12 cellular contexts compared by ENCODE assay signal in the genomic region with DNA sequence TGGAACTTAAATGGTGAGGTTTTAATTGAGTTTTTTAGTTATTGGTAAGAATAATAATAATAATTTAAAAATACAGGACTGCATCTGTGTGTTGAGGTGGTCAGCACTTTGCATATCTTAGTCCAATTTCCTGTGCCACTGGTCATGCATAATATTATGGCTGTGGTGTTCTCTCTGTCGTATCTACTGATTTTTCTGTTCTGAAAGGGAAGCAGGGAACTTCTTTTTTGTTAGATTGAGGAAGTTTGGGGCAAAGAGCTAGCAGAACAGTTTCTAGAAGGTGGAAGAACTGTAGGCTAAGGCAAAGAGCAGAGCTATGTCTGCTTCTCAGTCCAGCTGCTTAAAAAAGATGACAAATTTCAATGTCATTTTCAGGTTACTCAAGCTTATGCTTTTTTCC.
DNase-seq lines count a peak whose midpoint lies in the region; ATAC-seq, FAIRE-seq and TF ChIP-seq lines count a peak whose summit lies in the region.
"Had no signal": no experiment of that assay in that cellular context is flagged by ENCODE, and none has a peak within 500 bp of the region (broad histone marks: within the 10 kb centered on the region; RNA-seq: fewer than 3 reads in every experiment).

No MANE protein-coding gene starts in this region.

- FAIRE-seq in HepG2 (lab: Jason Lieb, UNC), result no peak
- FAIRE-seq in GM12878 (lab: Jason Lieb, UNC), result no peak
- no peak for FAIRE-seq in small intestine (lab: Jason Lieb, UNC)

- H3K27me3 ChIP-seq in right lobe of liver (no peaks in the 10 kb centered on the region), HepG2 (ENCODE audit: control insufficient read depth in 1 of 2, insufficient read depth in 2 of 2, low read length in 2 of 2) (no peaks in the 10 kb centered on the region), GM12878 (replicated peaks in 1 of 2; ENCODE audit: control insufficient read depth in 2 of 2, insufficient read depth in 2 of 2, low read length in 1 of 2) (no peaks in the 10 kb centered on the region), small intestine (ENCODE audit: control insufficient read depth in 2 of 2, insufficient read depth in 2 of 2, low read length in 2 of 2) (no peaks in the 10 kb centered on the region), mammary epithelial cell (ENCODE audit: insufficient read depth, low read length) (no peaks in the 10 kb centered on the region), ascending aorta (no peaks in the 10 kb centered on the region)

- DNase-seq in right lobe of liver, result no peak
- no peak for DNase-seq in HepG2 (ENCODE audit: low spot score)
- peak; percentile 57 for DNase-seq in KBM-7
- no peak for DNase-seq in GM12878 (ENCODE audit: low read depth, low spot score)
- no peak for DNase-seq in small intestine
- DNase-seq in mammary epithelial cell, result no peak
- no peak for DNase-seq in ascending aorta (ENCODE audit: low spot score in 2 of 2)
- DNase-seq: kidney glomerular epithelial cell; NCI-H69; stimulated activated CD4-positive, alpha-beta T cell treated with anti-CD3 and anti-CD28 coated beads, Interleukin-4, amount 100 ng/mL, for 4 hours had no signal

- SMC1A ChIA-PET in GM12878 (lab: Charles Lee; ENCODE audit: uncharacterized antibody, unreplicated experiment), result interaction anchor here (0.8 to 3.0 kb wide), 14 partner anchors 10 to 119 kb away, joined by 3 to 18 read pairs (median 3); no protein-coding TSS in a partner anchor

- H3K79me2 ChIP-seq in HepG2 (ENCODE audit: insufficient read depth, low read length) (peaks cover 40% of the 10 kb centered on the region), GM12878 (ENCODE audit: control insufficient read depth, insufficient read depth, low read length) (peaks cover 34% of the 10 kb centered on the region), mammary epithelial cell (ENCODE audit: insufficient read depth, low read length) (peaks cover 88% of the 10 kb centered on the region)

- TF ChIP-seq RAD21 in HepG2 (CRISPR knock-in tag; IDR thresholded peaks at IDR 0.05), result no peak
- TF ChIP-seq RAD21 in GM12878 (IDR thresholded peaks at IDR 0.05; ENCODE audit: insufficient read depth, low read depth, low read length), result no peak

- peaks cover 0 to 19% (median 11%) of the 10 kb centered on the region in 4 donors for H3K36me3 ChIP-seq in right lobe of liver
- H3K36me3 ChIP-seq in HepG2 (replicated peaks in 1 of 2; ENCODE audit: control insufficient read depth in 1 of 2, insufficient read depth in 2 of 2, low read length in 2 of 2), result peaks cover 17 to 60% of the 10 kb centered on the region in 2 experiments
- H3K36me3 ChIP-seq in GM12878 (ENCODE audit: control insufficient read depth in 2 of 2, insufficient read depth in 2 of 2, low read length in 1 of 2), result peaks cover 10 to 27% of the 10 kb centered on the region in 2 experiments
- H3K36me3 ChIP-seq in small intestine (ENCODE audit: control insufficient read depth in 2 of 2, insufficient read depth in 2 of 2, low read length in 2 of 2), result peaks cover 0 to 8% of the 10 kb centered on the region in 2 donors
- H3K36me3 ChIP-seq in mammary epithelial cell (ENCODE audit: insufficient read depth, low read length), result peaks cover 10% of the 10 kb centered on the region
- peaks cover 0 to 32% of the 10 kb centered on the region in 2 donors for H3K36me3 ChIP-seq in ascending aorta

- CTCF ChIA-PET in HepG2 (lab: Yijun Ruan, JAX; ENCODE audit: low intra/inter-chr PET ratio, low total read pairs) (no interaction called here), GM12878 (lab: Yijun Ruan, JAX) (interaction anchor here (0.8 to 1.7 kb wide), 11 partner anchors 11 to 160 kb away, joined by 3 to 6 read pairs (median 3); no protein-coding TSS in a partner anchor), mammary epithelial cell (lab: Charles Lee; ENCODE audit: low non-redundant PET) (no interaction called here)

- no peak overlapping the region for H3K4me2 ChIP-seq in HepG2 (ENCODE audit: low read depth, low read length)
- H3K4me2 ChIP-seq in GM12878 (ENCODE audit: control insufficient read depth, insufficient read depth), result no peak overlapping the region
- H3K4me2 ChIP-seq in mammary epithelial cell (ENCODE audit: insufficient read depth, low read depth, low read length), result no peak overlapping the region

- H3K4me1 ChIP-seq in right lobe of liver, result peaks cover 0 to 24% (median 3%) of the 10 kb centered on the region in 4 donors
- peaks cover 30% of the 10 kb centered on the region for H3K4me1 ChIP-seq in HepG2 (ENCODE audit: insufficient read depth, low read length)
- peaks cover 4% of the 10 kb centered on the region; the same call in 1 of the 2 replicates for H3K4me1 ChIP-seq in GM12878 (ENCODE audit: control insufficient read depth, insufficient read depth, low read length)
- peaks cover 0 to 4% of the 10 kb centered on the region in 2 donors for H3K4me1 ChIP-seq in small intestine (ENCODE audit: control insufficient read depth in 2 of 2, insufficient read depth in 1 of 2, low read depth in 1 of 2, low read length in 1 of 2)
- H3K4me1 ChIP-seq in mammary epithelial cell (ENCODE audit: insufficient read depth, low read length), result peaks cover 7% of the 10 kb centered on the region
- peaks cover 2 to 8% of the 10 kb centered on the region in 2 donors for H3K4me1 ChIP-seq in ascending aorta

- no peak overlapping the region for H3K9ac ChIP-seq in HepG2 (ENCODE audit: insufficient read depth, low read depth, low read length)
- no peak overlapping the region for H3K9ac ChIP-seq in GM12878 (ENCODE audit: control insufficient read depth, insufficient read depth, low read length)
- no peak overlapping the region for H3K9ac ChIP-seq in mammary epithelial cell (ENCODE audit: insufficient read depth, low read length)

- TF ChIP-seq POLR2A in right lobe of liver (IDR thresholded peaks at IDR 0.05) (no peak), HepG2 (IDR thresholded peaks at IDR 0.05; ENCODE audit: insufficient read depth in 1 of 2, low read depth in 2 of 2, low read length in 2 of 2) (no peak), GM12878 (IDR thresholded peaks at IDR 0.05; ENCODE audit: low read depth, low read length) (no peak)

- TF ChIP-seq CTCF in right lobe of liver (IDR thresholded peaks at IDR 0.05) (no peak), HepG2 (CRISPR knock-in tag; IDR thresholded peaks at IDR 0.05) (no peak), GM12878 (IDR thresholded peaks at IDR 0.05 in 2 of 3, conservative IDR thresholded peaks at IDR 0.05 in 1 of 3; ENCODE audit: control insufficient read depth in 2 of 3, extremely low read depth in 1 of 3, insufficient read depth in 1 of 3, low read depth in 3 of 3, low read length in 3 of 3) (no peak), mammary epithelial cell (conservative IDR thresholded peaks at IDR 0.05 in 1 of 2, IDR thresholded peaks at IDR 0.05 in 1 of 2; ENCODE audit: extremely low read depth in 1 of 2, insufficient read depth in 1 of 2, low read depth in 1 of 2, low read length in 2 of 2) (no peak), ascending aorta (IDR thresholded peaks at IDR 0.05) (no peak)

- POLR2A ChIA-PET in HepG2 (lab: Yijun Ruan, JAX), result no interaction called here
- POLR2A ChIA-PET in GM12878 (lab: Charles Lee), result interaction anchor here (2.4 kb wide), 1 partner anchor 102 kb away, joined by 5 read pairs; a partner anchor contains a TSS

- H4K20me1 ChIP-seq in HepG2 (ENCODE audit: insufficient read depth, low read length), result 0 out of 2 replicates have a peak, but pooled peaks cover 3% of the 10 kb centered on the region
- no peaks in the 10 kb centered on the region for H4K20me1 ChIP-seq in GM12878 (ENCODE audit: control insufficient read depth, insufficient read depth)
- H4K20me1 ChIP-seq in mammary epithelial cell (ENCODE audit: insufficient read depth, low read length), result no peaks in the 10 kb centered on the region

- H3K9me3 ChIP-seq in right lobe of liver, result no peaks in the 10 kb centered on the region
- H3K9me3 ChIP-seq in HepG2 (ENCODE audit: low read length), result no peaks in the 10 kb centered on the region
- H3K9me3 ChIP-seq in GM12878 (replicated peaks; ENCODE audit: control insufficient read depth, insufficient read depth, low read length), result no peaks in the 10 kb centered on the region
- H3K9me3 ChIP-seq in small intestine (ENCODE audit: control insufficient read depth, low read depth), result no peaks in the 10 kb centered on the region
- no peaks in the 10 kb centered on the region for H3K9me3 ChIP-seq in mammary epithelial cell (replicated peaks; ENCODE audit: insufficient read depth, low read length)
- H3K9me3 ChIP-seq in ascending aorta, result no peaks in the 10 kb centered on the region
- H3K9me3 ChIP-seq: thoracic aorta had no signal

- dilution Hi-C loops in mammary epithelial cell (cut with HindIII; ENCODE audit: low sequenced_read_pairs), result no loop called here

- in situ Hi-C loops in HepG2 (cut with HindIII; ENCODE audit: extremely low pct_ligation_motif_present, low pct_unique_long_range_greater_than_20kb), result no loop called here
- in situ Hi-C loops in KBM-7 (cut with MboI; ENCODE audit: low pct_unique_long_range_greater_than_20kb, low sequenced_read_pairs), result no loop called here
- in situ Hi-C loops in GM12878 (cut with MboI), result no loop called here
- in situ Hi-C loops in mammary epithelial cell (cut with MboI; ENCODE audit: low sequenced_read_pairs in 2 of 2), result loop anchor here in 1 of 2 donors (25.0 kb wide), 1 partner anchor 229 kb away; a partner anchor contains a TSS

- H2AFZ ChIP-seq in HepG2 (ENCODE audit: low read length) (no peak overlapping the region), GM12878 (ENCODE audit: control insufficient read depth, low read depth, low read length) (no peak overlapping the region), mammary epithelial cell (ENCODE audit: low read depth, low read length) (no peak overlapping the region)

- BruUV-seq in HepG2 (replicated peaks; lab: Mats Ljungman, UMichigan) (no TSS peak), GM12878 (replicated peaks; lab: Mats Ljungman, UMichigan) (no TSS peak), mammary epithelial cell (replicated peaks; lab: Mats Ljungman, UMichigan) (no TSS peak)

- TF ChIP-seq EP300 in HepG2 (IDR thresholded peaks at IDR 0.05; ENCODE audit: low read depth in 2 of 2, low read length in 2 of 2) (no peak), HepG2 (CRISPR knock-in tag; IDR thresholded peaks at IDR 0.05; ENCODE audit: borderline replicate concordance) (no peak), GM12878 (IDR thresholded peaks at IDR 0.05; ENCODE audit: borderline replicate concordance in 1 of 2, control insufficient read depth in 1 of 2, low read depth in 2 of 2, low read length in 2 of 2) (no peak)

- intact Hi-C loops in right lobe of liver (cut with DNase I) (no loop called here), HepG2 (cut with micrococcal nuclease; ENCODE audit: unreplicated experiment) (no loop called here), GM12878 (cut with micrococcal nuclease; ENCODE audit: unreplicated experiment) (no loop called here), mammary epithelial cell (cut with micrococcal nuclease) (no loop called here), ascending aorta (cut with DNase I) (no loop called here)

- WGBS in right lobe of liver (ENCODE audit: insufficient coverage, low coverage, low lambda C conversion rate, missing lambda C conversion rate), result 65% methylated on average over 1 of the region's 1 CpG
- 100% methylated on average over 1 of the region's 1 CpG for WGBS in HepG2 (ENCODE audit: low lambda C conversion rate)
- WGBS in GM12878 (ENCODE audit: insufficient coverage, insufficient replicate concordance, low lambda C conversion rate, missing lambda C conversion rate), result 0% methylated on average over 1 of the region's 1 CpG
- WGBS in small intestine, 3 donors, result 59 to 94% (median 76%) methylated on average over 1 of the region's 1 CpG
- WGBS in mammary epithelial cell (ENCODE audit: low coverage, missing lambda C conversion rate), result 100% methylated on average over 1 of the region's 1 CpG

- RAD21 ChIA-PET in GM12878 (lab: Charles Lee; ENCODE audit: unreplicated experiment), result interaction anchor here (0.8 to 1.6 kb wide), 3 partner anchors 11 to 40 kb away, joined by 3 to 5 read pairs (median 3); no protein-coding TSS in a partner anchor

- H3K4me3 ChIP-seq in right lobe of liver, result no peak overlapping the region
- H3K4me3 ChIP-seq in HepG2 (replicated peaks in 1 of 3; ENCODE audit: insufficient read depth in 1 of 3, low read depth in 2 of 3, low read length in 3 of 3), result no peak overlapping the region
- no peak overlapping the region for H3K4me3 ChIP-seq in GM12878
- no peak overlapping the region for H3K4me3 ChIP-seq in small intestine (ENCODE audit: low read depth in 1 of 2, low read length in 2 of 2)
- no peak overlapping the region for H3K4me3 ChIP-seq in mammary epithelial cell (replicated peaks in 1 of 3; ENCODE audit: insufficient read depth in 1 of 3, low read depth in 2 of 3, low read length in 3 of 3)
- no peak overlapping the region for H3K4me3 ChIP-seq in ascending aorta
- H3K4me3 ChIP-seq: thoracic aorta had no signal

- ATAC-seq in right lobe of liver (peak; percentile 18 to 50 (median 30)), HepG2 (no peak), GM12878 (peak; percentile 76), HG02973 (IDR thresholded peaks at IDR 0.05; ENCODE audit: unreplicated experiment) (no peak)

- H3K27ac ChIP-seq in right lobe of liver (peak overlapping the region in 1 of 3 donors; percentile 2), HepG2 (ENCODE audit: extremely low read length, insufficient read depth, low read length) (no peak overlapping the region), GM12878 (ENCODE audit: control insufficient read depth, insufficient read depth) (peak overlapping the region; percentile 35; the same call in 1 of the 2 replicates), small intestine (ENCODE audit: low read depth in 1 of 2, low read length in 1 of 2) (no peak overlapping the region), mammary epithelial cell (ENCODE audit: insufficient read depth, low read depth, low read length) (no peak overlapping the region), ascending aorta (no peak overlapping the region)
- H3K27ac ChIP-seq: thoracic aorta had no signal

Comparison
In these comparisons a context has a peak if more than half of its experiments do, and no peak if none do; other contexts are left out.
1. ATAC-seq: peak in right lobe of liver (4 of 4) and GM12878 (single experiment); none in HepG2 (single experiment) and HG02973 (single experiment).